19 cellular contexts compared by ENCODE assay signal in the genomic region with DNA sequence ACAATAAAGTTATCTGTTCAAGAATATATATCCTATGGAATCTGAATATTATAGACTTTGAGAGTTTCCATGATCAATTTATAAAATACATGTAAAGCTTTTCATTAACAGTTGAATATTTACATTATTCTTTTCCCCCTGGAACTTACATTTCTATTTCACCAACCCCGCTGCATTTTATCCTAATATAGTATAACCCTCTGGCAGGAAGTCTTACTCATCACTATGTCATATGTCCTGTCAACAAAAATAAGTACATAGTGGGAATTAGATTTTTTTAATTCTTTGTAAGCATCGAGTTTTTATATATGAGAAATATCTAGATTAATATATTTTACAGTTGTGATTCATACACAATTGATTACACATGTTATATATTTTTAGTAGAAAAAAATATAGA.
DNase-seq lines count a peak whose midpoint lies in the region; ATAC-seq, FAIRE-seq and TF ChIP-seq lines count a peak whose summit lies in the region.
"Had no signal": no experiment of that assay in that cellular context is flagged by ENCODE, and none has a peak within 500 bp of the region (broad histone marks: within the 10 kb centered on the region; RNA-seq: fewer than 3 reads in every experiment).

No MANE protein-coding gene starts in this region.

- TF ChIP-seq RAD21 in K562 (CRISPR knock-in tag; conservative IDR thresholded peaks at IDR 0.05 in 1 of 2, IDR thresholded peaks at IDR 0.05 in 1 of 2) = no peak

- H3K9me1 ChIP-seq in K562 (ENCODE audit: control insufficient read depth, insufficient read depth, low read length) = no peaks in the 10 kb centered on the region

- H3K4me1 ChIP-seq in K562 (replicated peaks in 1 of 2; ENCODE audit: control insufficient read depth in 2 of 2, insufficient read depth in 2 of 2, low read length in 2 of 2) = no peaks in the 10 kb centered on the region
- H3K4me1 ChIP-seq: tibial nerve had no signal

- peaks cover 9 to 38% of the 10 kb centered on the region in 2 experiments; a peak in 4 of 5 replicates for H3K27me3 ChIP-seq in K562 (ENCODE audit: control insufficient read depth in 2 of 2, insufficient read depth in 2 of 2, low read length in 2 of 2)

- CTCF ChIA-PET in K562 (lab: Yijun Ruan, JAX; ENCODE audit: low intra/inter-chr PET ratio) = no interaction called here

- H3K4me1 Mint-ChIP-seq in activated naive CD8-positive, alpha-beta T cell treated with anti-CD3 and anti-CD28 coated beads for 36 hours = no peaks in the 10 kb centered on the region
- H3K4me1 Mint-ChIP-seq: neural crest cell had no signal

- H3K36me3 Mint-ChIP-seq in activated naive CD8-positive, alpha-beta T cell treated with anti-CD3 and anti-CD28 coated beads for 36 hours = no peaks in the 10 kb centered on the region

- no peaks in the 10 kb centered on the region for H3K9me3 Mint-ChIP-seq in activated naive CD8-positive, alpha-beta T cell treated with anti-CD3 and anti-CD28 coated beads for 36 hours
- H3K9me3 Mint-ChIP-seq: neural crest cell had no signal

- FAIRE-seq in K562 (lab: Jason Lieb, UNC) = no peak

- no peaks in the 10 kb centered on the region for H3K9me3 ChIP-seq in K562 (replicated peaks; ENCODE audit: control insufficient read depth, insufficient read depth, low read depth, low read length)
- H3K9me3 ChIP-seq: tibial nerve had no signal

- DNase-seq in COLO829 (ENCODE audit: low spot score) (peak; percentile 49), HT1080 (ENCODE audit: low read depth) (peak; percentile 24), K562 (ENCODE audit: extremely low read depth in 1 of 4, low spot score in 3 of 4) (no peak), glomerular endothelial cell (ENCODE audit: extremely low read depth, low read depth, low spot score) (peak; percentile 23), SKM-1 (lab: John Stamatoyannopoulos, UW; ENCODE audit: unreplicated experiment) (no peak), T-helper 1 cell (no peak), OCI-M1 (lab: John Stamatoyannopoulos, UW) (no peak)
- no peak for DNase-seq in activated naive CD8-positive, alpha-beta T cell treated with anti-CD3 and anti-CD28 coated beads for 36 hours
- DNase-seq: activated effector memory CD4-positive, alpha-beta T cell treated with anti-CD3 and anti-CD28 coated beads, Interleukin-2, amount 50 U/mL, for 16 hours; DMS 273 treated with DMSO at 0.1 percent for 48 hours; hypothalamus; midbrain; NCI-H1436 treated with DMSO at 0.1 percent for 48 hours; NCI-H446; SHP77 treated with DMSO at 0.1 percent for 48 hours; stimulated activated naive CD4-positive, alpha-beta T cell; T1000 had no signal

- H3K4me3 ChIP-seq in K562 = no peak overlapping the region
- H3K4me3 ChIP-seq: tibial nerve had no signal

- POLR2A ChIA-PET in K562 (lab: Yijun Ruan, JAX) = no interaction called here

- no TSS peak for BruUV-seq in K562 (replicated peaks; lab: Mats Ljungman, UMichigan)

- no peaks in the 10 kb centered on the region for H3K36me3 ChIP-seq in K562 (ENCODE audit: control insufficient read depth, insufficient read depth, low read length)
- H3K36me3 ChIP-seq: tibial nerve had no signal

- 0% methylated on average over 2 of the region's 2 CpGs for WGBS in K562 (ENCODE audit: insufficient coverage, low coverage, missing lambda C conversion rate)

- H2AFZ ChIP-seq in K562 (ENCODE audit: low read depth, low read length) = no peak overlapping the region

- TF ChIP-seq CTCF in K562 (IDR thresholded peaks at IDR 0.05 in 2 of 3, conservative IDR thresholded peaks at IDR 0.05 in 1 of 3; ENCODE audit: insufficient read depth in 2 of 3, low read depth in 1 of 3, low read length in 3 of 3) = no peak

- ATAC-seq in K562 = no peak

- H4K20me1 ChIP-seq in K562 (replicated peaks; ENCODE audit: control insufficient read depth, insufficient read depth, low read length) = no peaks in the 10 kb centered on the region

- no peak for TF ChIP-seq POLR2A in K562 (conservative IDR thresholded peaks at IDR 0.05)

- H3K9ac ChIP-seq in K562 (ENCODE audit: insufficient read depth in 1 of 2, low read depth in 2 of 2, low read length in 2 of 2) = no peak overlapping the region

- in situ Hi-C loops in K562 (cut with MboI) = no loop called here

- no peak overlapping the region for H3K4me2 ChIP-seq in K562 (ENCODE audit: insufficient read depth, low read length)

- no peak overlapping the region for H3K27ac Mint-ChIP-seq in activated naive CD8-positive, alpha-beta T cell treated with anti-CD3 and anti-CD28 coated beads for 36 hours

- H3K4me3 Mint-ChIP-seq in activated naive CD8-positive, alpha-beta T cell treated with anti-CD3 and anti-CD28 coated beads for 36 hours = no peak overlapping the region
- H3K4me3 Mint-ChIP-seq: neural crest cell had no signal

- intact Hi-C loops in K562 (cut with micrococcal nuclease) = no loop called here

- H3K27me3 Mint-ChIP-seq in activated naive CD8-positive, alpha-beta T cell treated with anti-CD3 and anti-CD28 coated beads for 36 hours = peaks cover 24% of the 10 kb centered on the region

- no peak for TF ChIP-seq EP300 in K562 (IDR thresholded peaks at IDR 0.05; ENCODE audit: low read length)

- no peaks in the 10 kb centered on the region for H3K79me2 ChIP-seq in K562 (ENCODE audit: control insufficient read depth, insufficient read depth, low read length)

- H3K27ac ChIP-seq in K562 (ENCODE audit: extremely low read depth, low read depth, low read length) = no peak overlapping the region
- H3K27ac ChIP-seq: tibial nerve had no signal

TF ChIP-seq in K562, 482 proteins besides CTCF, POLR2A, EP300 and RAD21:
- TF ChIP-seq MAFF (IDR thresholded peaks at IDR 0.05; ENCODE audit: low read length) (no peak), RBM22 (IDR thresholded peaks at IDR 0.05; ENCODE audit: low read depth, low read length, poor library complexity, severe bottlenecking) (no peak), FOSL1 (tag; conservative IDR thresholded peaks at IDR 0.05) (peak; percentile 47; the same call in 1 of the 2 replicates), ZKSCAN3 (CRISPR knock-in tag; IDR thresholded peaks at IDR 0.05) (no peak)
- TF ChIP-seq, protein P1, sequence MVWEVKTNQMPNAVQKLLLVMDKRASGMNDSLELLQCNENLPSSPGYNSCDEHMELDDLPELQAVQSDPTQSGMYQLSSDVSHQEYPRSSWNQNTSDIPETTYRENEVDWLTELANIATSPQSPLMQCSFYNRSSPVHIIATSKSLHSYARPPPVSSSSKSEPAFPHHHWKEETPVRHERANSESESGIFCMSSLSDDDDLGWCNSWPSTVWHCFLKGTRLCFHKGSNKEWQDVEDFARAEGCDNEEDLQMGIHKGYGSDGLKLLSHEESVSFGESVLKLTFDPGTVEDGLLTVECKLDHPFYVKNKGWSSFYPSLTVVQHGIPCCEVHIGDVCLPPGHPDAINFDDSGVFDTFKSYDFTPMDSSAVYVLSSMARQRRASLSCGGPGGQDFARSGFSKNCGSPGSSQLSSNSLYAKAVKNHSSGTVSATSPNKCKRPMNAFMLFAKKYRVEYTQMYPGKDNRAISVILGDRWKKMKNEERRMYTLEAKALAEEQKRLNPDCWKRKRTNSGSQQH (CRISPR knock-in tag; IDR thresholded peaks at IDR 0.05) = no peak
TF ChIP-seq in K562: peak in this region for 1.

Comparison
In these comparisons a context has a peak if more than half of its experiments do, and no peak if none do; other contexts are left out.
1. DNase-seq: peak in COLO829 (single experiment), HT1080 (single experiment) and glomerular endothelial cell (single experiment); none in K562 (0 of 4), activated naive CD8-positive, alpha-beta T cell treated with anti-CD3 and anti-CD28 coated beads for 36 hours (single experiment), SKM-1 (single experiment), T-helper 1 cell (0 of 5) and OCI-M1 (single experiment).